Comparison of ENCODE assay signal across 7 cellular contexts in genomic region chr16:57757326-57757786, GRCh38. TPM values are rescaled to one million over a fixed set of nuclear protein-coding genes. Genes with fewer than 3 reads are reported as not detected.
A peak's percentile ranks its signal among the peaks of the same experiment; 100 is the strongest.
DNase-seq lines count a peak whose midpoint lies in the region; ATAC-seq, FAIRE-seq and TF ChIP-seq lines count a peak whose summit lies in the region.

No MANE protein-coding gene starts in this region.

- peak; percentile 95 for FAIRE-seq in GM12878 (lab: Jason Lieb, UNC)

- no peaks in the 10 kb centered on the region for H4K20me1 ChIP-seq in GM12878 (ENCODE audit: control insufficient read depth, insufficient read depth)

- peak; percentile 81 for TF ChIP-seq RAD21 in GM12878 (IDR thresholded peaks at IDR 0.05; ENCODE audit: insufficient read depth, low read depth, low read length)

- H3K36me3 ChIP-seq in GM12878 (ENCODE audit: control insufficient read depth in 2 of 2, insufficient read depth in 2 of 2, low read length in 1 of 2), result no peaks in the 10 kb centered on the region; a peak in 1 of 4 replicates

- peak; percentile 69 for DNase-seq in LHCN-M2 (ENCODE audit: low read depth)
- DNase-seq in UCSD-AML1 (lab: John Stamatoyannopoulos, UW; ENCODE audit: unreplicated experiment), result peak; percentile 87
- DNase-seq in GM12878 (ENCODE audit: low read depth, low spot score), result no peak
- DNase-seq in iPS-NIHi7 (ENCODE audit: extremely low spot score), result peak; percentile 95
- DNase-seq in stimulated activated CD4-positive, alpha-beta T cell treated with anti-CD3 and anti-CD28 coated beads, Interleukin-15, amount 100 ng/mL, for 24 hours, result peak; percentile 90

- H2AFZ ChIP-seq in GM12878 (ENCODE audit: control insufficient read depth, low read depth, low read length), result no peak overlapping the region

- no peaks in the 10 kb centered on the region for H3K9me3 ChIP-seq in GM12878 (replicated peaks; ENCODE audit: control insufficient read depth, insufficient read depth, low read length)

- BruUV-seq in GM12878 (replicated peaks; lab: Mats Ljungman, UMichigan), result no TSS peak

- H3K27ac ChIP-seq in GM12878 (ENCODE audit: control insufficient read depth, insufficient read depth), result no peak overlapping the region

- in situ Hi-C loops in GM12878 (cut with MboI), result loop anchor here (5.0 kb wide), 1 partner anchor 245 kb away; the partner anchor contains the start of genes USB1 and ZNF319

- POLR2A ChIA-PET in GM12878 (lab: Charles Lee), result no interaction called here

- ATAC-seq in GM21786 (IDR thresholded peaks at IDR 0.05; ENCODE audit: unreplicated experiment) (peak; percentile 95), GM12878 (peak; percentile 98)

- H3K4me1 ChIP-seq in GM12878 (ENCODE audit: control insufficient read depth, insufficient read depth, low read length), result no peaks in the 10 kb centered on the region

- H3K4me2 ChIP-seq in GM12878 (ENCODE audit: control insufficient read depth, insufficient read depth), result no peak overlapping the region

- RAD21 ChIA-PET in GM12878 (lab: Charles Lee; ENCODE audit: unreplicated experiment), result interaction anchor here (2.0 kb wide), 1 partner anchor 9 kb away, joined by 6 read pairs; no protein-coding TSS in a partner anchor

- no peak overlapping the region for H3K4me3 ChIP-seq in GM12878

- TF ChIP-seq EP300 in GM12878 (IDR thresholded peaks at IDR 0.05; ENCODE audit: borderline replicate concordance in 1 of 2, control insufficient read depth in 1 of 2, low read depth in 2 of 2, low read length in 2 of 2), result no peak

- WGBS in GM12878 (ENCODE audit: insufficient coverage, insufficient replicate concordance, low lambda C conversion rate, missing lambda C conversion rate), result 57% methylated on average over 11 of the region's 11 CpGs

- no peaks in the 10 kb centered on the region for H3K27me3 ChIP-seq in GM12878 (replicated peaks in 1 of 2; ENCODE audit: control insufficient read depth in 2 of 2, insufficient read depth in 2 of 2, low read length in 1 of 2)

- no peak overlapping the region for H3K9ac ChIP-seq in GM12878 (ENCODE audit: control insufficient read depth, insufficient read depth, low read length)

- SMC1A ChIA-PET in GM12878 (lab: Charles Lee; ENCODE audit: uncharacterized antibody, unreplicated experiment), result interaction anchor here (0.9 to 1.4 kb wide), 2 partner anchors 141 to 245 kb away, joined by 3 to 5 read pairs; no protein-coding TSS in a partner anchor

- peak; percentile 91 for TF ChIP-seq CTCF in GM12873 (IDR thresholded peaks at IDR 0.05; ENCODE audit: insufficient read depth, low read depth, low read length, missing control alignments)
- TF ChIP-seq CTCF in GM12878 (IDR thresholded peaks at IDR 0.05 in 2 of 3, conservative IDR thresholded peaks at IDR 0.05 in 1 of 3; ENCODE audit: control insufficient read depth in 2 of 3, extremely low read depth in 1 of 3, insufficient read depth in 1 of 3, low read depth in 3 of 3, low read length in 3 of 3), result peak; percentile 96 to 97 (median 97)

- intact Hi-C loops in GM12878 (cut with micrococcal nuclease; ENCODE audit: unreplicated experiment), result loop anchor here (1.0 to 5.0 kb wide), 2 partner anchors 105 to 248 kb away; no protein-coding TSS in a partner anchor

- TF ChIP-seq POLR2A in GM12878 (IDR thresholded peaks at IDR 0.05; ENCODE audit: low read depth, low read length), result no peak

- H3K79me2 ChIP-seq in GM12878 (ENCODE audit: control insufficient read depth, insufficient read depth, low read length), result no peaks in the 10 kb centered on the region

- CTCF ChIA-PET in GM12878 (lab: Yijun Ruan, JAX), result interaction anchor here (1.0 to 2.5 kb wide), 8 partner anchors 18 to 368 kb away, joined by 3 to 9 read pairs (median 4); no protein-coding TSS in a partner anchor

TF ChIP-seq in GM12878, 131 proteins besides CTCF, POLR2A, EP300 and RAD21 (continues in another document):
- TF ChIP-seq RBBP5 (conservative IDR thresholded peaks at IDR 0.05) (no peak), CHD4 (IDR thresholded peaks at IDR 0.05) (no peak), ASH2L (IDR thresholded peaks at IDR 0.05; ENCODE audit: borderline replicate concordance, low read depth) (no peak), BHLHE40 (IDR thresholded peaks at IDR 0.05; ENCODE audit: borderline replicate concordance in 1 of 2, low read depth in 2 of 2, low read length in 1 of 2) (peak; percentile 16 to 29; a peak in 1 of 4 replicates), SMARCA5 (IDR thresholded peaks at IDR 0.05) (peak; percentile 74), SP1 (IDR thresholded peaks at IDR 0.05; ENCODE audit: low read depth, low read length) (peak; percentile 64), SIN3A (IDR thresholded peaks at IDR 0.05; ENCODE audit: low read depth, low read length) (no peak), YY1 (IDR thresholded peaks at IDR 0.05; ENCODE audit: low read depth, low read length) (peak; percentile 44; the same call in 1 of the 2 replicates), SREBF1 (IDR thresholded peaks at IDR 0.05; ENCODE audit: low read length) (no peak), RB1 (IDR thresholded peaks at IDR 0.05; ENCODE audit: borderline replicate concordance) (peak; percentile 73; the same call in 1 of the 2 replicates), RELA (IDR thresholded peaks at IDR 0.05; ENCODE audit: borderline replicate concordance, partially characterized antibody) (peak; percentile 52), EGR1 (IDR thresholded peaks at IDR 0.05; ENCODE audit: borderline replicate concordance in 1 of 2, low read depth in 2 of 2, low read length in 2 of 2) (peak in 1 of 2 experiments; percentile 56; a peak in 1 of 3 replicates), HDGF (IDR thresholded peaks at IDR 0.05) (peak; percentile 73; the same call in 1 of the 2 replicates)

RNA-seq across cellular contexts. Expression of gene KATNB1, which starts 21.8 kb away (rescaled TPM):
- total RNA-seq in LHCN-M2 (2014; rRNA removed) (23.4 and 23.7 TPM in 2 replicates), GM12878 (2014; rRNA removed) (24.0 and 24.1 TPM in 2 replicates), GM12878 (2014; rRNA removed; fragmentation: Illumina TruSeq; extraction: Trizol) (7.8 and 10.7 TPM in 2 replicates), GM12878 (2021) (25.8 and 27.7 TPM in 2 replicates)
- polyA plus RNA-seq in LHCN-M2 (2012), result 15.8 TPM
- 18.3 and 26.5 TPM in 2 replicates for total RNA-seq in GM12878 (2013; cell fraction: nucleolus; rRNA removed)
- 7.9 TPM for polyA plus RNA-seq in GM12878 (2011; ENCODE audit: low read depth)
- polyA plus RNA-seq in GM12878 (2011; rRNA removed) (5.1 and 15.3 TPM in 2 replicates), GM12878 (2014; fragmentation: Illumina TruSeq; extraction: Trizol) (1.1 and 10.4 TPM in 2 replicates), GM12878 (2014; fragmentation: Nextera tagmentation; extraction: Ambion mirVana) (1 to 10 TPM in 1 of 2 experiments, under 1 TPM in 1; 0.71 to 1.4 TPM), GM12878 (2014; rRNA removed) (23.7 and 23.8 TPM in 2 replicates), GM12878 (2016; fragmentation: Nextera tagmentation; extraction: Ambion mirVana) (10 to 100 TPM; 37.7 to 46.5 TPM)
- 13.4 and 19.4 TPM in 2 replicates for polyA plus RNA-seq in GM12878 (2011; cell fraction: cytosol; rRNA removed)
- polyA plus RNA-seq in GM12878 (2011; cell fraction: nucleus; rRNA removed), result 78.9 and 80.5 TPM in 2 replicates
- polyA plus RNA-seq in GM12878 (2012), result 16.1 and 17.2 TPM in 2 replicates
- polyA minus RNA-seq in GM12878 (2011; rRNA and poly(A)+ RNA removed), result 12.3 and 20.5 TPM in 2 replicates
- polyA minus RNA-seq in GM12878 (2011; cell fraction: cytosol; rRNA and poly(A)+ RNA removed), result 9.7 and 11.0 TPM in 2 replicates
- 16.2 and 25.2 TPM in 2 replicates for polyA minus RNA-seq in GM12878 (2011; cell fraction: nucleus; rRNA and poly(A)+ RNA removed)

RNA-seq across cellular contexts. Expression of gene KIFC3, which starts 44.9 kb away (rescaled TPM):
- 76.8 and 77.4 TPM in 2 replicates for total RNA-seq in LHCN-M2 (2014; rRNA removed)
- polyA plus RNA-seq in LHCN-M2 (2012), result 61.9 TPM
- total RNA-seq in GM12878 (2013; cell fraction: nucleolus; rRNA removed), result 0.56 TPM in 1 of 2 replicates, not detected in the other
- total RNA-seq in GM12878 (2014; rRNA removed), result 0.23 and 0.49 TPM in 2 replicates
- total RNA-seq in GM12878 (2014; rRNA removed; fragmentation: Illumina TruSeq; extraction: Trizol), result 0.22 TPM in 1 of 2 replicates, not detected in the other
- 0.82 and 1.3 TPM in 2 replicates for total RNA-seq in GM12878 (2021)
- polyA plus RNA-seq in GM12878 (2011; ENCODE audit: low read depth), result not detected
- 0.26 TPM in 2 replicates for polyA plus RNA-seq in GM12878 (2011; rRNA removed)
- 0.15 and 0.43 TPM in 2 replicates for polyA plus RNA-seq in GM12878 (2011; cell fraction: cytosol; rRNA removed)
- 0.39 and 0.90 TPM in 2 replicates for polyA plus RNA-seq in GM12878 (2011; cell fraction: nucleus; rRNA removed)
- polyA plus RNA-seq in GM12878 (2012), result 0.42 and 0.73 TPM in 2 replicates
- polyA plus RNA-seq in GM12878 (2014; fragmentation: Illumina TruSeq; extraction: Trizol), result not detected in 2 replicates
- polyA plus RNA-seq in GM12878 (2014; fragmentation: Nextera tagmentation; extraction: Ambion mirVana), result not detected
- 0.08 and 0.22 TPM in 2 replicates for polyA plus RNA-seq in GM12878 (2014; rRNA removed)
- 1 to 10 TPM in 1 of 2 experiments, under 1 TPM in 1; 0.46 to 1.2 TPM for polyA plus RNA-seq in GM12878 (2016; fragmentation: Nextera tagmentation; extraction: Ambion mirVana)
- 0.10 and 0.15 TPM in 2 replicates for polyA minus RNA-seq in GM12878 (2011; rRNA and poly(A)+ RNA removed)
- 0.94 and 3.2 TPM in 2 replicates for polyA minus RNA-seq in GM12878 (2011; cell fraction: cytosol; rRNA and poly(A)+ RNA removed)
- polyA minus RNA-seq in GM12878 (2011; cell fraction: nucleus; rRNA and poly(A)+ RNA removed), result 0.12 and 0.48 TPM in 2 replicates

Comparison
In these comparisons a context has a peak if more than half of its experiments do, and no peak if none do; other contexts are left out.
1. RNA of gene KIFC3, which starts 44.9 kb away (total RNA-seq): 76.8 to 77.4 TPM in LHCN-M2; 0.22 to 1.3 TPM in GM12878; every median in the first group is over 10 times any median in the second.